Comparison of ENCODE assay signal across 1 cellular context in the genomic region with DNA sequence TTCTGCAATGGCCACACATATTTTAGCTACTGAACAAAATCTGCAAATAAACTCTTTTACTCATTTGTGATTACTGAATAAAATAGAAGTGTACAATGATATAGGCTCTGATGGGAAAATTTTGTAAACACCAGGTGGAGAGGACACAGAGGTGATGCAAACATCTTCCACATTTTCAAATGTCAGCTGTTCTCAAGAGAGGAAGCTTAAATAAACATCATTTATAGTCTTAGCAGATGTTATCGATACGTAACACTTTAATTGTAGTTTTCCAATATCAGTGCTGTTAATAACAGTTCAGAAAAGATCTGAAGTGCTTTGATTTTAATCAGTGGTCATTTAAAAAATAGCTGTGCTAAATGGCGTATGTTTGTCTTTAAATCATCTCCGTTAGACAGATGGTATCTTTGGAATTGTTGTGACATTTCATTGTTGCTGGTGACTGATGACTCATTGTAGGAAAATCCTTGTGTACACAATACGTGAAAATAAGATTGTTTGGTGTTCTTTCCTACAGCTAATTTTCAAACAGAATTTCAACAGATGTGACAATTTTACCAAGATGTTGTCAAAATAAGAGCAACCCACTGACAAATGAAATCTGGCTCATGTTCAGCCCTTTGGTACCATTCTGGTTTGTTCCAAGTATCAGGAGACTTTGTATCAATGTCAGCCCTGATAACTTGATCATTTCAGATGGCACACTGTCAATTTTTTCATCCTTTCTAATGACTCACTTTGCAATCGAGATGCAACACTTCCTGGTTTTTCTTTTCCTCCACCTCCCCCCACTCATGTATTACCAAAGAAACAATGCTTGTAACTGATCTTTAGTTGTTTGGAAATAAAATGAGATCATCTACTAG.
TF ChIP-seq lines count a peak whose summit lies in the region.

No MANE protein-coding gene starts in this region.

TF ChIP-seq in HepG2, 621 proteins besides CTCF, POLR2A, EP300 and RAD21 (continued from another document):
- TF ChIP-seq, protein P1, sequence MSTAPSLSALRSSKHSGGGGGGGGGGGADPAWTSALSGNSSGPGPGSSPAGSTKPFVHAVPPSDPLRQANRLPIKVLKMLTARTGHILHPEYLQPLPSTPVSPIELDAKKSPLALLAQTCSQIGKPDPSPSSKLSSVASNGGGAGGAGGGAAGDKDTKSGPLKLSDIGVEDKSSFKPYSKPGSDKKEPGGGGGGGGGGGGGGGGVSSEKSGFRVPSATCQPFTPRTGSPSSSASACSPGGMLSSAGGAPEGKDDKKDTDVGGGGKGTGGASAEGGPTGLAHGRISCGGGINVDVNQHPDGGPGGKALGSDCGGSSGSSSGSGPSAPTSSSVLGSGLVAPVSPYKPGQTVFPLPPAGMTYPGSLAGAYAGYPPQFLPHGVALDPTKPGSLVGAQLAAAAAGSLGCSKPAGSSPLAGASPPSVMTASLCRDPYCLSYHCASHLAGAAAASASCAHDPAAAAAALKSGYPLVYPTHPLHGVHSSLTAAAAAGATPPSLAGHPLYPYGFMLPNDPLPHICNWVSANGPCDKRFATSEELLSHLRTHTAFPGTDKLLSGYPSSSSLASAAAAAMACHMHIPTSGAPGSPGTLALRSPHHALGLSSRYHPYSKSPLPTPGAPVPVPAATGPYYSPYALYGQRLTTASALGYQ (CRISPR knock-in tag; IDR thresholded peaks at IDR 0.05): peak; percentile 60
- TF ChIP-seq HNRNPLL (IDR thresholded peaks at IDR 0.05; ENCODE audit: low read depth, low read length, poor library complexity, severe bottlenecking) (no peak), ZNF24 (IDR thresholded peaks at IDR 0.05) (peak; percentile 52; the same call in 1 of the 2 replicates), BRCA1 (CRISPR knock-in tag; IDR thresholded peaks at IDR 0.05) (no peak), MIXL1 (CRISPR knock-in tag; IDR thresholded peaks at IDR 0.05) (peak; percentile 69; the same call in 1 of the 2 replicates)
